ENCODE assay signal across 28 cellular contexts in genomic region chr4:124915073-124915472, GRCh38.
"Had no signal": no experiment of that assay in that cellular context is flagged by ENCODE, and none has a peak within 500 bp of the region (broad histone marks: within the 10 kb centered on the region; RNA-seq: fewer than 3 reads in every experiment).

No MANE protein-coding gene starts in this region.

- ATAC-seq: natural killer cell; psoas muscle; right cardiac atrium; sciatic nerve; stimulated activated memory B cell treated with anti-CD40 and anti-IgM and Interleukin-4, amounts not matched to agents 10 μg/mL and 1 μg/mL and 100 μg/mL, for 72 hours; stimulated activated naive CD8-positive, alpha-beta T cell treated with anti-CD3 and anti-CD28 coated beads, Interleukin-15, amount 100 ng/mL, for 72 hours; stimulated activated naive CD8-positive, alpha-beta T cell treated with anti-CD3 and anti-CD28 coated beads, Interleukin-15, Interleukin-2, amounts not matched to agents 100 U/mL and 50 U/mL, for 24 hours; upper lobe of right lung had no signal

- H3K4me1 ChIP-seq: neural progenitor cell, parathyroid adenoma, psoas muscle, spleen, suprapubic skin, testis, tibial artery, transverse colon, upper lobe of right lung, uterus had no signal

- H3K79me2 ChIP-seq: parathyroid adenoma had no signal

- H2AFZ ChIP-seq: neural progenitor cell, parathyroid adenoma had no signal

- H3K27ac ChIP-seq: neural progenitor cell, ovary, parathyroid adenoma, psoas muscle, skin epidermis, spleen, suprapubic skin, testis, tibial artery, transverse colon, upper lobe of right lung, uterus had no signal

- H3K4me2 ChIP-seq: neural progenitor cell, smooth muscle cell had no signal

- H3K9ac ChIP-seq: neural progenitor cell, parathyroid adenoma had no signal

- H3K27me3 ChIP-seq: neural progenitor cell, ovary, spleen, suprapubic skin, testis, tibial artery, transverse colon, upper lobe of right lung, uterus had no signal

- H3K36me3 ChIP-seq: ovary, spleen, suprapubic skin, tibial artery, transverse colon, upper lobe of right lung, uterus had no signal

- H3K4me3 ChIP-seq: neural progenitor cell, ovary, psoas muscle, skin epidermis, smooth muscle cell, spleen, suprapubic skin, testis, tibial artery, transverse colon, upper lobe of right lung, uterus had no signal

- DNase-seq: natural killer cell; occipital lobe; ovary; posterior cingulate gyrus; psoas muscle; right cardiac atrium; spleen; stimulated activated CD4-positive, alpha-beta T cell treated with anti-CD3 and anti-CD28 coated beads, Interleukin-12 subunit alpha, Interleukin-12 subunit beta, amount 100 ng/mL, for 4 hours; stimulated activated CD4-positive, alpha-beta T cell treated with anti-CD3 and anti-CD28 coated beads, Interleukin-1b, Interleukin-23, amount 100 ng/mL, for 48 hours; stimulated activated CD4-positive, alpha-beta T cell treated with anti-CD3 and anti-CD28 coated beads, Interleukin-4, amount 100 ng/mL, for 1 hour; stimulated activated CD4-positive, alpha-beta T cell treated with anti-CD3 and anti-CD28 coated beads, Interleukin-4, amount 100 ng/mL, for 4 hours; stimulated activated CD8-positive, alpha-beta memory T cell treated with anti-CD3 and anti-CD28 coated beads, Interleukin-4, amount 100 ng/mL, for 48 hours; stimulated activated naive CD4-positive, alpha-beta T cell; stimulated activated naive CD8-positive, alpha-beta T cell treated with anti-CD3 and anti-CD28 coated beads, Interleukin-15, amount 100 ng/mL, for 72 hours; stimulated activated naive CD8-positive, alpha-beta T cell treated with anti-CD3 and anti-CD28 coated beads, Interleukin-15, Interleukin-2, amounts not matched to agents 100 U/mL and 50 U/mL, for 24 hours; substantia nigra; testis; tibial artery; transverse colon; upper lobe of right lung; uterus had no signal

- H3K9me3 ChIP-seq: testis had no signal
